14 cellular contexts compared by ENCODE assay signal in genomic region chr7:157525501-157525915, GRCh38.
"Had no signal": no experiment of that assay in that cellular context is flagged by ENCODE, and none has a peak within 500 bp of the region (broad histone marks: within the 10 kb centered on the region; RNA-seq: fewer than 3 reads in every experiment).

No MANE protein-coding gene starts in this region.

- H3K9me3 Mint-ChIP-seq: activated CD4-positive, alpha-beta memory T cell treated with anti-CD3 and anti-CD28 coated beads, Interleukin-2, amount 10 ng/mL, durations not matched to agents 7 days and 5 days; activated naive CD4-positive, alpha-beta T cell treated with anti-CD3 and anti-CD28 coated beads, Interleukin-2, amount 50 U/mL, for 72 hours; neural crest cell; stimulated activated naive CD8-positive, alpha-beta T cell treated with anti-CD3 and anti-CD28 coated beads, Interleukin-15, Interleukin-2, amounts not matched to agents 100 ng/mL and 50 ng/mL, for 24 hours had no signal

- H3K36me3 ChIP-seq: breast epithelium, esophagus muscularis mucosa, thoracic aorta, vagina had no signal

- H3K27me3 ChIP-seq: vagina had no signal

- H3K36me3 Mint-ChIP-seq: activated naive CD4-positive, alpha-beta T cell treated with anti-CD3 and anti-CD28 coated beads, Interleukin-2, amount 50 U/mL, for 72 hours had no signal

- ATAC-seq: activated CD4-positive, alpha-beta T cell treated with anti-CD3 and anti-CD28 coated beads for 36 hours; activated naive CD4-positive, alpha-beta T cell treated with anti-CD3 and anti-CD28 coated beads, Interleukin-2, amount 50 U/mL, for 72 hours had no signal

- H3K9me3 ChIP-seq: thoracic aorta, vagina had no signal

- H3K4me3 Mint-ChIP-seq: activated CD4-positive, alpha-beta memory T cell treated with anti-CD3 and anti-CD28 coated beads, Interleukin-2, amount 10 ng/mL, durations not matched to agents 7 days and 5 days; activated CD4-positive, alpha-beta T cell treated with anti-CD3 and anti-CD28 coated beads for 36 hours; neural crest cell; stimulated activated naive CD8-positive, alpha-beta T cell treated with anti-CD3 and anti-CD28 coated beads, Interleukin-15, Interleukin-2, amounts not matched to agents 100 ng/mL and 50 ng/mL, for 24 hours had no signal

- H3K4me1 Mint-ChIP-seq: activated CD4-positive, alpha-beta memory T cell treated with anti-CD3 and anti-CD28 coated beads, Interleukin-2, amount 10 ng/mL, durations not matched to agents 7 days and 5 days; activated CD4-positive, alpha-beta T cell treated with anti-CD3 and anti-CD28 coated beads for 36 hours had no signal

- H3K79me2 ChIP-seq: parathyroid adenoma had no signal

- H2AFZ ChIP-seq: parathyroid adenoma had no signal

- H3K4me1 ChIP-seq: breast epithelium, esophagus muscularis mucosa, parathyroid adenoma, vagina had no signal

- H3K4me3 ChIP-seq: breast epithelium, esophagus muscularis mucosa, thoracic aorta, vagina had no signal

- H3K27ac Mint-ChIP-seq: activated CD4-positive, alpha-beta memory T cell treated with anti-CD3 and anti-CD28 coated beads, Interleukin-2, amount 10 ng/mL, durations not matched to agents 7 days and 5 days; activated CD4-positive, alpha-beta T cell treated with anti-CD3 and anti-CD28 coated beads for 36 hours; stimulated activated naive CD8-positive, alpha-beta T cell treated with anti-CD3 and anti-CD28 coated beads, Interleukin-15, Interleukin-2, amounts not matched to agents 100 ng/mL and 50 ng/mL, for 24 hours had no signal

- DNase-seq: activated CD4-positive, alpha-beta memory T cell treated with anti-CD3 and anti-CD28 coated beads, Interleukin-2, amount 10 ng/mL, durations not matched to agents 7 days and 5 days; activated CD4-positive, alpha-beta T cell treated with anti-CD3 and anti-CD28 coated beads for 36 hours; activated effector memory CD4-positive, alpha-beta T cell treated with Interleukin-2 at 50 U/mL for 16 hours; kidney glomerular epithelial cell; stimulated activated CD4-positive, alpha-beta T cell treated with anti-CD3 and anti-CD28 coated beads, Interleukin-4, amount 100 ng/mL, for 1 hour had no signal

- H3K27me3 Mint-ChIP-seq: activated CD4-positive, alpha-beta T cell treated with anti-CD3 and anti-CD28 coated beads for 36 hours had no signal

- H3K27ac ChIP-seq: breast epithelium, esophagus muscularis mucosa, parathyroid adenoma, thoracic aorta, vagina, VCaP had no signal
